In genomic region chr12:88142610-88142991, GRCh38 we compare ENCODE assay signal across 8 cellular contexts. TPM values are rescaled to one million over a fixed set of nuclear protein-coding genes. Genes with fewer than 3 reads are reported as not detected.
DNase-seq lines count a peak whose midpoint lies in the region; ATAC-seq and TF ChIP-seq lines count a peak whose summit lies in the region.

No MANE protein-coding gene starts in this region.

- H3K27ac ChIP-seq in HUES64 (ENCODE audit: low read depth, low read length) (peak overlapping the region; percentile 73; the same call in 1 of the 2 replicates), epithelial cell of prostate (peak overlapping the region; percentile 72), upper lobe of right lung (peak overlapping the region; percentile 62)

- H3K27me3 ChIP-seq in HUES64 (ENCODE audit: insufficient read depth, low read length) (no peaks in the 10 kb centered on the region), upper lobe of right lung (no peaks in the 10 kb centered on the region)

- no peaks in the 10 kb centered on the region for H3K9me3 ChIP-seq in HUES64 (ENCODE audit: insufficient read depth, low read depth, low read length)
- no peaks in the 10 kb centered on the region for H3K9me3 ChIP-seq in upper lobe of right lung

- peak overlapping the region; percentile 96 for H3K27ac Mint-ChIP-seq in activated CD4-positive, alpha-beta T cell treated with anti-CD3 and anti-CD28 coated beads, Interleukin-2, amount 10 ng/mL, durations not matched to agents 24 days and 14 days
- H3K27ac Mint-ChIP-seq in natural killer cell treated with Interleukin-12 subunit alpha and Interleukin-12 subunit beta and Interleukin-15 and Interleukin-18, amount 100 ng/mL, for 72 hours: peak overlapping the region; percentile 75 to 92

- DNase-seq in Right ventricle myocardium inferior (ENCODE audit: missing footprints) (peak; percentile 73), cardiac septum (ENCODE audit: low spot score) (no peak), epithelial cell of prostate (ENCODE audit: low read depth, low spot score) (no peak), upper lobe of right lung (peak; percentile 67), HK-2 (ENCODE audit: unreplicated experiment) (no peak)
- DNase-seq in activated CD4-positive, alpha-beta T cell treated with anti-CD3 and anti-CD28 coated beads, Interleukin-2, amount 10 ng/mL, durations not matched to agents 24 days and 14 days: no peak
- no peak for DNase-seq in natural killer cell treated with Interleukin-12 subunit alpha and Interleukin-12 subunit beta and Interleukin-15 and Interleukin-18, amount 100 ng/mL, for 72 hours (ENCODE audit: low spot score)

- H3K4me3 ChIP-seq in HUES64 (ENCODE audit: low read length) (peak overlapping the region; percentile 81), upper lobe of right lung (peak overlapping the region; percentile 81)

- ATAC-seq in Right ventricle myocardium inferior (no peak), upper lobe of right lung (no peak)
- ATAC-seq in natural killer cell treated with Interleukin-12 subunit alpha and Interleukin-12 subunit beta and Interleukin-15 and Interleukin-18, amount 100 ng/mL, for 72 hours: no peak

- H3K4me3 Mint-ChIP-seq in activated CD4-positive, alpha-beta T cell treated with anti-CD3 and anti-CD28 coated beads, Interleukin-2, amount 10 ng/mL, durations not matched to agents 24 days and 14 days: peak overlapping the region; percentile 91
- H3K4me3 Mint-ChIP-seq in natural killer cell treated with Interleukin-12 subunit alpha and Interleukin-12 subunit beta and Interleukin-15 and Interleukin-18, amount 100 ng/mL, for 72 hours: peak overlapping the region; percentile 93

- no peaks in the 10 kb centered on the region for H3K27me3 Mint-ChIP-seq in activated CD4-positive, alpha-beta T cell treated with anti-CD3 and anti-CD28 coated beads, Interleukin-2, amount 10 ng/mL, durations not matched to agents 24 days and 14 days
- H3K27me3 Mint-ChIP-seq in natural killer cell treated with Interleukin-12 subunit alpha and Interleukin-12 subunit beta and Interleukin-15 and Interleukin-18, amount 100 ng/mL, for 72 hours: no peaks in the 10 kb centered on the region

- H3K9me3 Mint-ChIP-seq in activated CD4-positive, alpha-beta T cell treated with anti-CD3 and anti-CD28 coated beads, Interleukin-2, amount 10 ng/mL, durations not matched to agents 24 days and 14 days: no peaks in the 10 kb centered on the region
- no peaks in the 10 kb centered on the region for H3K9me3 Mint-ChIP-seq in natural killer cell treated with Interleukin-12 subunit alpha and Interleukin-12 subunit beta and Interleukin-15 and Interleukin-18, amount 100 ng/mL, for 72 hours

- H3K36me3 Mint-ChIP-seq in activated CD4-positive, alpha-beta T cell treated with anti-CD3 and anti-CD28 coated beads, Interleukin-2, amount 10 ng/mL, durations not matched to agents 24 days and 14 days (ENCODE audit: low read depth): peaks cover 16% of the 10 kb centered on the region
- peaks cover 14% of the 10 kb centered on the region for H3K36me3 Mint-ChIP-seq in natural killer cell treated with Interleukin-12 subunit alpha and Interleukin-12 subunit beta and Interleukin-15 and Interleukin-18, amount 100 ng/mL, for 72 hours

- peaks cover 32% of the 10 kb centered on the region for H3K4me1 Mint-ChIP-seq in activated CD4-positive, alpha-beta T cell treated with anti-CD3 and anti-CD28 coated beads, Interleukin-2, amount 10 ng/mL, durations not matched to agents 24 days and 14 days
- peaks cover 26 to 28% of the 10 kb centered on the region in 2 donors for H3K4me1 Mint-ChIP-seq in natural killer cell treated with Interleukin-12 subunit alpha and Interleukin-12 subunit beta and Interleukin-15 and Interleukin-18, amount 100 ng/mL, for 72 hours (ENCODE audit: low read depth in 2 of 2)

- TF ChIP-seq CTCF in upper lobe of right lung (IDR thresholded peaks at IDR 0.05): no peak

- H3K4me1 ChIP-seq in HUES64 (ENCODE audit: insufficient read depth, low read length) (peaks cover 41% of the 10 kb centered on the region), upper lobe of right lung (no peaks in the 10 kb centered on the region)

- H3K9ac ChIP-seq in HUES64 (ENCODE audit: low read depth, low read length): peak overlapping the region; percentile 73

- WGBS in HUES64: under 1% methylated on average over 18 of the region's 18 CpGs

- intact Hi-C loops in Right ventricle myocardium inferior (cut with DNase I): loop anchor here (1.0 kb wide), 1 partner anchor 107 kb away; a partner anchor contains a TSS
- intact Hi-C loops in cardiac septum (cut with DNase I): loop anchor here (5.0 kb wide), 1 partner anchor 1385 kb away; the partner anchor contains the start of gene POC1B
- intact Hi-C loops in activated CD4-positive, alpha-beta T cell treated with anti-CD3 and anti-CD28 coated beads, Interleukin-2, amount 10 ng/mL, durations not matched to agents 24 days and 14 days (cut with micrococcal nuclease): loop anchor here (1.0 to 5.0 kb wide), 6 partner anchors 32 to 1384 kb away; partner anchors contain the start of gene POC1B
- intact Hi-C loops in upper lobe of right lung (cut with DNase I): no loop called here

- H3K36me3 ChIP-seq in HUES64 (ENCODE audit: insufficient read depth, low read length) (peaks cover 2% of the 10 kb centered on the region), upper lobe of right lung (no peaks in the 10 kb centered on the region)

RNA-seq across cellular contexts. Expression of gene TMTC3, which starts 0.5 kb away (rescaled TPM):
- total RNA-seq in Right ventricle myocardium inferior (6.9 TPM), cardiac septum (12.2 TPM), upper lobe of right lung (23.5 TPM)
- 13.8 TPM for polyA plus RNA-seq in HUES64 (2013, experiment 1 of 2)
- polyA plus RNA-seq in HUES64 (2013, experiment 2 of 2): 12.7 TPM
- 8.2 and 8.3 TPM in 2 replicates for total RNA-seq in activated CD4-positive, alpha-beta T cell treated with anti-CD3 and anti-CD28 coated beads, Interleukin-2, amount 10 ng/mL, durations not matched to agents 24 days and 14 days
- total RNA-seq in natural killer cell treated with Interleukin-12 subunit alpha and Interleukin-12 subunit beta and Interleukin-15 and Interleukin-18, amount 100 ng/mL, for 72 hours: 1 to 10 TPM; 7.9 to 8.6 TPM

RNA-seq across cellular contexts. Expression of gene CEP290, which starts 0.7 kb away (rescaled TPM):
- total RNA-seq in Right ventricle myocardium inferior (6.1 TPM), cardiac septum (10.0 TPM), upper lobe of right lung (11.8 TPM)
- 4.8 TPM for polyA plus RNA-seq in HUES64 (2013, experiment 1 of 2)
- 7.3 TPM for polyA plus RNA-seq in HUES64 (2013, experiment 2 of 2)
- 17.2 and 17.9 TPM in 2 replicates for total RNA-seq in activated CD4-positive, alpha-beta T cell treated with anti-CD3 and anti-CD28 coated beads, Interleukin-2, amount 10 ng/mL, durations not matched to agents 24 days and 14 days
- 10 to 100 TPM; 12.6 to 22.2 TPM for total RNA-seq in natural killer cell treated with Interleukin-12 subunit alpha and Interleukin-12 subunit beta and Interleukin-15 and Interleukin-18, amount 100 ng/mL, for 72 hours

Comparison
In these comparisons a context has a peak if more than half of its experiments do, and no peak if none do; other contexts are left out.
1. DNase-seq: peak in Right ventricle myocardium inferior (single experiment) and upper lobe of right lung (single experiment); none in cardiac septum (single experiment), activated CD4-positive, alpha-beta T cell treated with anti-CD3 and anti-CD28 coated beads, Interleukin-2, amount 10 ng/mL, durations not matched to agents 24 days and 14 days (single experiment), epithelial cell of prostate (single experiment), natural killer cell treated with Interleukin-12 subunit alpha and Interleukin-12 subunit beta and Interleukin-15 and Interleukin-18, amount 100 ng/mL, for 72 hours (single experiment) and HK-2 (single experiment).
2. Peak in every context shown above with its lines, with median percentiles within 50 percentile points of each other: H3K27ac ChIP-seq.